ENCODE assay signal across 16 cellular contexts in the genomic region with DNA sequence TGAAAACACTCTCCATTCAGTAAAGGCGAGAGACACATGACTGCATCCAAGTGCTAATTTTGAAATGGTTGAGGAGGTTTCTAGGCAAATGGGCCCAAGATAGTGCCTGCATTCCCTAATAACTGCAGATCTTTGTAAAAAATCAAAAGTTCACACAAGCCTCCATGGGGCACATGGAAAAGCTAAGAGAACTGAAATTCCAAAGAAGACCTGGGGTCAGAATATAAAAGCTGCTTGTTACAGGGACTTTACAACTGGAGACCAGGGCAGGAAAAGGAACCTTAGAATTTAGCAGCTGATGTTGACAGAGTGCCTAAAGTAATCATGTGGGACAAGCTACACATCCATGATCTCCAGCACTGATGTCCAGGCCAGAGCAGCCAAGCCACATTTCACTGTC. TPM values are rescaled to one million over a fixed set of nuclear protein-coding genes. Genes with fewer than 3 reads are reported as not detected.
A peak's percentile ranks its signal among the peaks of the same experiment; 100 is the strongest.
DNase-seq lines count a peak whose midpoint lies in the region; ATAC-seq and TF ChIP-seq lines count a peak whose summit lies in the region.
"Had no signal": no experiment of that assay in that cellular context is flagged by ENCODE, and none has a peak within 500 bp of the region (broad histone marks: within the 10 kb centered on the region; RNA-seq: fewer than 3 reads in every experiment).

No MANE protein-coding gene starts in this region.

- no peaks in the 10 kb centered on the region for H3K9me3 Mint-ChIP-seq in GM23338
- H3K9me3 Mint-ChIP-seq: CD4-positive, alpha-beta memory T cell; HFFc6 had no signal

- H3K4me3 Mint-ChIP-seq in GM23338, result no peak overlapping the region
- H3K4me3 Mint-ChIP-seq: HFFc6 had no signal

- H3K27ac Mint-ChIP-seq in GM23338, result no peak overlapping the region
- H3K27ac Mint-ChIP-seq: HFFc6 had no signal

- H3K9me2 ChIP-seq in GM23338 (ENCODE audit: insufficient read depth), result no peaks in the 10 kb centered on the region

- no peaks in the 10 kb centered on the region for H3K4me1 Mint-ChIP-seq in GM23338

- H3K4me3 ChIP-seq in GM23338 (no peak overlapping the region), parathyroid adenoma (ENCODE audit: low read depth, low read length) (no peak overlapping the region)
- H3K4me3 ChIP-seq: HAP-1 had no signal

- H3K27me3 ChIP-seq in GM23338 (ENCODE audit: insufficient read depth) (no peaks in the 10 kb centered on the region), parathyroid adenoma (ENCODE audit: control insufficient read depth, insufficient read depth, low read length) (no peaks in the 10 kb centered on the region)

- H3K36me3 ChIP-seq in GM23338 (ENCODE audit: insufficient read depth) (no peaks in the 10 kb centered on the region), parathyroid adenoma (ENCODE audit: control insufficient read depth, insufficient read depth, low read length) (no peaks in the 10 kb centered on the region)
- H3K36me3 ChIP-seq: HAP-1 had no signal

- no peak for DNase-seq in GM23338 (ENCODE audit: low spot score)
- DNase-seq in SK-MEL-5 (ENCODE audit: low read depth, low spot score), result peak; percentile 67
- DNase-seq in foreskin melanocyte, result peak; percentile 93
- DNase-seq in effector CD4-positive, alpha-beta T cell, result no peak
- DNase-seq: C1 segment of cervical spinal cord; Calu3; CD4-positive, alpha-beta memory T cell; COR-L47; DMS53; DMS79 treated with DMSO at 0.1 percent for 48 hours; GF-D8; GOT3; HFFc6 had no signal

- H4K20me1 ChIP-seq in GM23338 (replicated peaks; ENCODE audit: insufficient read depth), result no peaks in the 10 kb centered on the region

- H3F3A ChIP-seq in GM23338 (replicated peaks; ENCODE audit: low read depth), result no peaks in the 10 kb centered on the region

- H3K9ac ChIP-seq in parathyroid adenoma, result no peak overlapping the region

- no peak overlapping the region for H3K27ac ChIP-seq in GM23338 (ENCODE audit: low read depth)
- no peak overlapping the region for H3K27ac ChIP-seq in parathyroid adenoma

- H3K9me3 ChIP-seq in parathyroid adenoma (ENCODE audit: control insufficient read depth, low read length), result no peaks in the 10 kb centered on the region
- H3K9me3 ChIP-seq: HAP-1 had no signal

- H3K4me2 ChIP-seq in GM23338 (no peak overlapping the region), parathyroid adenoma (ENCODE audit: low read length) (no peak overlapping the region)

- in situ Hi-C loops in SK-MEL-5 (cut with HindIII; ENCODE audit: low pct_unique_long_range_greater_than_20kb, low sequenced_read_pairs), result no loop called here

- no peaks in the 10 kb centered on the region for H3K27me3 Mint-ChIP-seq in GM23338 (ENCODE audit: insufficient read depth, low read depth, poor library complexity)
- H3K27me3 Mint-ChIP-seq: CD4-positive, alpha-beta memory T cell had no signal

- H2AFZ ChIP-seq in GM23338 (peak overlapping the region; percentile 73; the same call in 1 of the 2 replicates), parathyroid adenoma (peak overlapping the region; percentile 45)

- H3K36me3 Mint-ChIP-seq in GM23338 (ENCODE audit: low read depth), result no peaks in the 10 kb centered on the region
- H3K36me3 Mint-ChIP-seq: CD4-positive, alpha-beta memory T cell had no signal

- no peaks in the 10 kb centered on the region for H3K79me2 ChIP-seq in GM23338 (replicated peaks; ENCODE audit: insufficient read depth)
- H3K79me2 ChIP-seq in parathyroid adenoma, result no peaks in the 10 kb centered on the region

- no peak for TF ChIP-seq CTCF in GM23338 (conservative IDR thresholded peaks at IDR 0.05; ENCODE audit: low read depth in 2 of 2)
- no peak for TF ChIP-seq CTCF in parathyroid adenoma (IDR thresholded peaks at IDR 0.05)

- ATAC-seq in GM23338, result no peak
- no peak for ATAC-seq in HG02571 (IDR thresholded peaks at IDR 0.05; ENCODE audit: unreplicated experiment)

- H3K4me1 ChIP-seq in GM23338 (ENCODE audit: insufficient read depth) (no peaks in the 10 kb centered on the region), parathyroid adenoma (peaks cover 3% of the 10 kb centered on the region)
- H3K4me1 ChIP-seq: HAP-1 had no signal

TF ChIP-seq in GM23338, 12 proteins besides CTCF, POLR2A, EP300 and RAD21 (continues in another document):
- TF ChIP-seq, protein P1, sequence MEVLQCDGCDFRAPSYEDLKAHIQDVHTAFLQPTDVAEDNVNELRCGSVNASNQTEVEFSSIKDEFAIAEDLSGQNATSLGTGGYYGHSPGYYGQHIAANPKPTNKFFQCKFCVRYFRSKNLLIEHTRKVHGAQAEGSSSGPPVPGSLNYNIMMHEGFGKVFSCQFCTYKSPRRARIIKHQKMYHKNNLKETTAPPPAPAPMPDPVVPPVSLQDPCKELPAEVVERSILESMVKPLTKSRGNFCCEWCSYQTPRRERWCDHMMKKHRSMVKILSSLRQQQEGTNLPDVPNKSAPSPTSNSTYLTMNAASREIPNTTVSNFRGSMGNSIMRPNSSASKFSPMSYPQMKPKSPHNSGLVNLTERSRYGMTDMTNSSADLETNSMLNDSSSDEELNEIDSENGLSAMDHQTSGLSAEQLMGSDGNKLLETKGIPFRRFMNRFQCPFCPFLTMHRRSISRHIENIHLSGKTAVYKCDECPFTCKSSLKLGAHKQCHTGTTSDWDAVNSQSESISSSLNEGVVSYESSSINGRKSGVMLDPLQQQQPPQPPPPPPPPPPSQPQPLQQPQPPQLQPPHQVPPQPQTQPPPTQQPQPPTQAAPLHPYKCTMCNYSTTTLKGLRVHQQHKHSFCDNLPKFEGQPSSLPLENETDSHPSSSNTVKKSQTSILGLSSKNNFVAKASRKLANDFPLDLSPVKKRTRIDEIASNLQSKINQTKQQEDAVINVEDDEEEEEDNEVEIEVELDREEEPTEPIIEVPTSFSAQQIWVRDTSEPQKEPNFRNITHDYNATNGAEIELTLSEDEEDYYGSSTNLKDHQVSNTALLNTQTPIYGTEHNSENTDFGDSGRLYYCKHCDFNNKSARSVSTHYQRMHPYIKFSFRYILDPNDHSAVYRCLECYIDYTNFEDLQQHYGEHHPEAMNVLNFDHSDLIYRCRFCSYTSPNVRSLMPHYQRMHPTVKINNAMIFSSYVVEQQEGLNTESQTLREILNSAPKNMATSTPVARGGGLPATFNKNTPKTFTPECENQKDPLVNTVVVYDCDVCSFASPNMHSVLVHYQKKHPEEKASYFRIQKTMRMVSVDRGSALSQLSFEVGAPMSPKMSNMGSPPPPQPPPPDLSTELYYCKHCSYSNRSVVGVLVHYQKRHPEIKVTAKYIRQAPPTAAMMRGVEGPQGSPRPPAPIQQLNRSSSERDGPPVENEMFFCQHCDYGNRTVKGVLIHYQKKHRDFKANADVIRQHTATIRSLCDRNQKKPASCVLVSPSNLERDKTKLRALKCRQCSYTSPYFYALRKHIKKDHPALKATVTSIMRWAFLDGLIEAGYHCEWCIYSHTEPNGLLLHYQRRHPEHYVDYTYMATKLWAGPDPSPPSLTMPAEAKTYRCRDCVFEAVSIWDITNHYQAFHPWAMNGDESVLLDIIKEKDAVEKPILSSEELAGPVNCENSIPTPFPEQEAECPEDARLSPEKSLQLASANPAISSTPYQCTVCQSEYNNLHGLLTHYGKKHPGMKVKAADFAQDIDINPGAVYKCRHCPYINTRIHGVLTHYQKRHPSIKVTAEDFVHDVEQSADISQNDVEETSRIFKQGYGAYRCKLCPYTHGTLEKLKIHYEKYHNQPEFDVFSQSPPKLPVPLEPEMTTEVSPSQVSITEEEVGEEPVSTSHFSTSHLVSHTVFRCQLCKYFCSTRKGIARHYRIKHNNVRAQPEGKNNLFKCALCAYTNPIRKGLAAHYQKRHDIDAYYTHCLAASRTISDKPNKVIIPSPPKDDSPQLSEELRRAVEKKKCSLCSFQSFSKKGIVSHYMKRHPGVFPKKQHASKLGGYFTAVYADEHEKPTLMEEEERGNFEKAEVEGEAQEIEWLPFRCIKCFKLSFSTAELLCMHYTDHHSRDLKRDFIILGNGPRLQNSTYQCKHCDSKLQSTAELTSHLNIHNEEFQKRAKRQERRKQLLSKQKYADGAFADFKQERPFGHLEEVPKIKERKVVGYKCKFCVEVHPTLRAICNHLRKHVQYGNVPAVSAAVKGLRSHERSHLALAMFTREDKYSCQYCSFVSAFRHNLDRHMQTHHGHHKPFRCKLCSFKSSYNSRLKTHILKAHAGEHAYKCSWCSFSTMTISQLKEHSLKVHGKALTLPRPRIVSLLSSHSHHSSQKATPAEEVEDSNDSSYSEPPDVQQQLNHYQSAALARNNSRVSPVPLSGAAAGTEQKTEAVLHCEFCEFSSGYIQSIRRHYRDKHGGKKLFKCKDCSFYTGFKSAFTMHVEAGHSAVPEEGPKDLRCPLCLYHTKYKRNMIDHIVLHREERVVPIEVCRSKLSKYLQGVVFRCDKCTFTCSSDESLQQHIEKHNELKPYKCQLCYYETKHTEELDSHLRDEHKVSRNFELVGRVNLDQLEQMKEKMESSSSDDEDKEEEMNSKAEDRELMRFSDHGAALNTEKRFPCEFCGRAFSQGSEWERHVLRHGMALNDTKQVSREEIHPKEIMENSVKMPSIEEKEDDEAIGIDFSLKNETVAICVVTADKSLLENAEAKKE (CRISPR knock-in tag; IDR thresholded peaks at IDR 0.05), result no peak
- TF ChIP-seq CREB1 (CRISPR knock-in tag; IDR thresholded peaks at IDR 0.05; ENCODE audit: low read depth) (no peak), POLR2AphosphoS5 (IDR thresholded peaks at IDR 0.05; ENCODE audit: low read depth) (no peak), NANOG (IDR thresholded peaks at IDR 0.05; ENCODE audit: borderline replicate concordance) (no peak), EZH2 (IDR thresholded peaks at IDR 0.05; ENCODE audit: low read depth, unreplicated experiment) (no peak)

RNA-seq across cellular contexts. Expression of a gene that starts 10.0 kb away (rescaled TPM):
- 27.0 and 30.7 TPM in 2 replicates for total RNA-seq in GM23338 (2014; rRNA removed; shearing (Covaris generic))
- 18.7 and 22.3 TPM in 2 replicates for polyA plus RNA-seq in GM23338 (2016; fragmentation: Nextera tagmentation; extraction: Ambion mirVana)
- total RNA-seq in SK-MEL-5 (2014; rRNA removed; shearing (Covaris generic)), result 38.9 and 44.4 TPM in 2 replicates
- polyA plus RNA-seq in SK-MEL-5 (2015; cell fraction: cytosol; rRNA removed), result 28.2 and 33.5 TPM in 2 replicates
- 21.3 and 21.8 TPM in 2 replicates for polyA plus RNA-seq in SK-MEL-5 (2015; cell fraction: nucleus; rRNA removed)

Comparison
In these comparisons a context has a peak if more than half of its experiments do, and no peak if none do; other contexts are left out.
1. DNase-seq: peak in SK-MEL-5 (single experiment) and foreskin melanocyte (single experiment); none in GM23338 (single experiment) and effector CD4-positive, alpha-beta T cell (single experiment).